In genomic region chr17:34318474-34318873, GRCh38 we compare ENCODE assay signal across 14 cellular contexts. TPM values are rescaled to one million over a fixed set of nuclear protein-coding genes. Genes with fewer than 3 reads are reported as not detected.
DNase-seq lines count a peak whose midpoint lies in the region.
"Had no signal": no experiment of that assay in that cellular context is flagged by ENCODE, and none has a peak within 500 bp of the region (broad histone marks: within the 10 kb centered on the region; RNA-seq: fewer than 3 reads in every experiment).

No MANE protein-coding gene starts in this region.

- no peak overlapping the region for H2BK120ac ChIP-seq in mesendoderm (ENCODE audit: low read depth, low read length)

- no CpG with 5 or more reads among the region's 3 CpGs for WGBS in mesendoderm (ENCODE audit: extremely low coverage, insufficient coverage, low lambda C conversion rate)

- CTCF ChIA-PET in activated CD4-positive, alpha-beta memory T cell treated with anti-CD3 and anti-CD28 coated beads for 36 hours (lab: Charles Lee) = no interaction called here
- CTCF ChIA-PET in activated CD4-positive, alpha-beta memory T cell treated with anti-CD3 and anti-CD28 coated beads, Interleukin-2, amount 10 ng/mL, durations not matched to agents 7 days and 5 days (lab: Charles Lee) = interaction anchor here (1.4 to 1.7 kb wide), 2 partner anchors 43 to 147 kb away, joined by 3 to 5 read pairs; no protein-coding TSS in a partner anchor

- H3K18ac ChIP-seq in mesendoderm (ENCODE audit: low read length) = no peak overlapping the region

- no peak overlapping the region for H3K27ac Mint-ChIP-seq in activated CD4-positive, alpha-beta memory T cell treated with anti-CD3 and anti-CD28 coated beads for 36 hours
- no peak overlapping the region for H3K27ac Mint-ChIP-seq in activated CD4-positive, alpha-beta memory T cell treated with anti-CD3 and anti-CD28 coated beads, Interleukin-2, amount 10 ng/mL, durations not matched to agents 7 days and 5 days
- H3K27ac Mint-ChIP-seq: activated naive CD4-positive, alpha-beta T cell treated with anti-CD3 and anti-CD28 coated beads, Interleukin-2, amount 50 U/mL, for 72 hours; naive B cell had no signal

- H3K36me3 Mint-ChIP-seq in activated CD4-positive, alpha-beta memory T cell treated with anti-CD3 and anti-CD28 coated beads for 36 hours = no peaks in the 10 kb centered on the region
- H3K36me3 Mint-ChIP-seq in activated CD4-positive, alpha-beta memory T cell treated with anti-CD3 and anti-CD28 coated beads, Interleukin-2, amount 10 ng/mL, durations not matched to agents 7 days and 5 days (ENCODE audit: low read depth) = no peaks in the 10 kb centered on the region
- H3K36me3 Mint-ChIP-seq: activated naive CD4-positive, alpha-beta T cell treated with anti-CD3 and anti-CD28 coated beads, Interleukin-2, amount 50 U/mL, for 72 hours; IgD-negative memory B cell; naive B cell had no signal

- no peaks in the 10 kb centered on the region for H3K4me1 Mint-ChIP-seq in activated CD4-positive, alpha-beta memory T cell treated with anti-CD3 and anti-CD28 coated beads for 36 hours (ENCODE audit: low read depth)
- no peaks in the 10 kb centered on the region for H3K4me1 Mint-ChIP-seq in activated CD4-positive, alpha-beta memory T cell treated with anti-CD3 and anti-CD28 coated beads, Interleukin-2, amount 10 ng/mL, durations not matched to agents 7 days and 5 days

- no peak overlapping the region for H3K9ac ChIP-seq in mesendoderm (ENCODE audit: low read length)

- no peaks in the 10 kb centered on the region for H3K79me1 ChIP-seq in mesendoderm (ENCODE audit: low read length)

- no peaks in the 10 kb centered on the region for H3K27me3 ChIP-seq in mesendoderm (ENCODE audit: insufficient read depth, low read length, poor library complexity)
- H3K27me3 ChIP-seq: stomach had no signal

- no peaks in the 10 kb centered on the region for H3K9me3 Mint-ChIP-seq in activated CD4-positive, alpha-beta memory T cell treated with anti-CD3 and anti-CD28 coated beads for 36 hours
- H3K9me3 Mint-ChIP-seq in activated CD4-positive, alpha-beta memory T cell treated with anti-CD3 and anti-CD28 coated beads, Interleukin-2, amount 10 ng/mL, durations not matched to agents 7 days and 5 days = no peaks in the 10 kb centered on the region
- H3K9me3 Mint-ChIP-seq: IgD-negative memory B cell had no signal

- H3K27ac ChIP-seq in mesendoderm (ENCODE audit: low read depth, low read length) = no peak overlapping the region

- intact Hi-C loops in activated CD4-positive, alpha-beta memory T cell treated with anti-CD3 and anti-CD28 coated beads for 36 hours (cut with micrococcal nuclease) = no loop called here
- intact Hi-C loops in posterior cingulate gyrus (cut with DNase I) = no loop called here

- H3K4me3 Mint-ChIP-seq in activated CD4-positive, alpha-beta memory T cell treated with anti-CD3 and anti-CD28 coated beads for 36 hours = no peak overlapping the region
- H3K4me3 Mint-ChIP-seq in activated CD4-positive, alpha-beta memory T cell treated with anti-CD3 and anti-CD28 coated beads, Interleukin-2, amount 10 ng/mL, durations not matched to agents 7 days and 5 days = no peak overlapping the region
- H3K4me3 Mint-ChIP-seq: IgD-negative memory B cell, naive B cell had no signal

- POLR2A ChIA-PET in activated CD4-positive, alpha-beta memory T cell treated with anti-CD3 and anti-CD28 coated beads for 36 hours (lab: Charles Lee) = no interaction called here
- POLR2A ChIA-PET in activated CD4-positive, alpha-beta memory T cell treated with anti-CD3 and anti-CD28 coated beads, Interleukin-2, amount 10 ng/mL, durations not matched to agents 7 days and 5 days (lab: Charles Lee) = no interaction called here

- peak; percentile 15 for DNase-seq in activated CD4-positive, alpha-beta memory T cell treated with anti-CD3 and anti-CD28 coated beads for 36 hours
- DNase-seq in activated CD4-positive, alpha-beta memory T cell treated with anti-CD3 and anti-CD28 coated beads, Interleukin-2, amount 10 ng/mL, durations not matched to agents 7 days and 5 days = no peak
- peak; percentile 10 for DNase-seq in HT1080 (ENCODE audit: low read depth)
- DNase-seq in SW480 (ENCODE audit: low spot score) = peak; percentile 15
- peak; percentile 62 for DNase-seq in mesendoderm
- no peak for DNase-seq in posterior cingulate gyrus
- no peak for DNase-seq in SKM-1 (lab: John Stamatoyannopoulos, UW; ENCODE audit: unreplicated experiment)
- DNase-seq in NCI-H1694 (lab: John Stamatoyannopoulos, UW) = no peak
- DNase-seq: naive B cell, NCI-H774, stomach had no signal

- H2BK5ac ChIP-seq in mesendoderm (ENCODE audit: low read length) = no peak overlapping the region

- no peaks in the 10 kb centered on the region for H3K79me2 ChIP-seq in mesendoderm (ENCODE audit: control insufficient read depth, insufficient read depth, low read length)

- no peak overlapping the region for H3K23ac ChIP-seq in mesendoderm (ENCODE audit: low read length)

- H3K36me3 ChIP-seq in mesendoderm (ENCODE audit: control insufficient read depth, insufficient read depth, low read length) = no peaks in the 10 kb centered on the region
- H3K36me3 ChIP-seq: stomach had no signal

- H3K4ac ChIP-seq in mesendoderm (ENCODE audit: low read depth, low read length) = no peak overlapping the region

- no peak overlapping the region for H4K5ac ChIP-seq in mesendoderm (ENCODE audit: low read length)

- H3K4me3 ChIP-seq in mesendoderm (ENCODE audit: low read length) = no peak overlapping the region
- H3K4me3 ChIP-seq: stomach had no signal

- no peak overlapping the region for H2BK15ac ChIP-seq in mesendoderm (replicated peaks; ENCODE audit: low read depth)

- peaks cover 16% of the 10 kb centered on the region for H3K27me3 Mint-ChIP-seq in activated CD4-positive, alpha-beta memory T cell treated with anti-CD3 and anti-CD28 coated beads for 36 hours
- H3K27me3 Mint-ChIP-seq in activated CD4-positive, alpha-beta memory T cell treated with anti-CD3 and anti-CD28 coated beads, Interleukin-2, amount 10 ng/mL, durations not matched to agents 7 days and 5 days = peaks cover 27% of the 10 kb centered on the region

- no peaks in the 10 kb centered on the region for H3K4me1 ChIP-seq in mesendoderm (ENCODE audit: control insufficient read depth, low read depth, low read length)

- H3K4me2 ChIP-seq in mesendoderm (ENCODE audit: low read length) = no peak overlapping the region

- no peak overlapping the region for H3K56ac ChIP-seq in mesendoderm (ENCODE audit: low read length)

- H4K8ac ChIP-seq in mesendoderm (ENCODE audit: low read depth, low read length) = no peak overlapping the region

- H2AK5ac ChIP-seq in mesendoderm (ENCODE audit: low read length) = no peak overlapping the region

RNA-seq across cellular contexts. Expression of gene CCL8, which starts 0.8 kb away (rescaled TPM):
- not detected for total RNA-seq in activated CD4-positive, alpha-beta memory T cell treated with anti-CD3 and anti-CD28 coated beads for 36 hours
- total RNA-seq in activated CD4-positive, alpha-beta memory T cell treated with anti-CD3 and anti-CD28 coated beads, Interleukin-2, amount 10 ng/mL, durations not matched to agents 7 days and 5 days = not detected
- not detected in 2 replicates for total RNA-seq in HT1080 (2014; rRNA removed; shearing (Covaris generic))
- polyA plus RNA-seq in HT1080 (2015; cell fraction: cytosol; rRNA removed) = not detected in 2 replicates
- polyA plus RNA-seq in HT1080 (2015; cell fraction: nucleus; rRNA removed) = not detected in 2 replicates
- polyA plus RNA-seq in mesendoderm (2013, experiment 1 of 2) = not detected
- polyA plus RNA-seq in mesendoderm (2013, experiment 2 of 2) = not detected
- total RNA-seq: activated naive CD4-positive, alpha-beta T cell treated with anti-CD3 and anti-CD28 coated beads, Interleukin-2, amount 50 U/mL, for 72 hours had no signal
- polyA plus RNA-seq: IgD-negative memory B cell had no signal

RNA-seq across cellular contexts. Expression of gene CCL11, which starts 32.9 kb away (rescaled TPM):
- not detected for total RNA-seq in activated CD4-positive, alpha-beta memory T cell treated with anti-CD3 and anti-CD28 coated beads for 36 hours
- not detected for total RNA-seq in activated CD4-positive, alpha-beta memory T cell treated with anti-CD3 and anti-CD28 coated beads, Interleukin-2, amount 10 ng/mL, durations not matched to agents 7 days and 5 days
- not detected in 2 replicates for total RNA-seq in HT1080 (2014; rRNA removed; shearing (Covaris generic))
- polyA plus RNA-seq in HT1080 (2015; cell fraction: cytosol; rRNA removed) = not detected in 2 replicates
- polyA plus RNA-seq in HT1080 (2015; cell fraction: nucleus; rRNA removed) = not detected in 2 replicates
- 0.03 TPM for polyA plus RNA-seq in mesendoderm (2013, experiment 1 of 2)
- polyA plus RNA-seq in mesendoderm (2013, experiment 2 of 2) = not detected
- total RNA-seq: activated naive CD4-positive, alpha-beta T cell treated with anti-CD3 and anti-CD28 coated beads, Interleukin-2, amount 50 U/mL, for 72 hours had no signal
- polyA plus RNA-seq: IgD-negative memory B cell had no signal

RNA-seq across cellular contexts. Expression of gene CCL13, which starts 37.8 kb away (rescaled TPM):
- not detected for total RNA-seq in activated CD4-positive, alpha-beta memory T cell treated with anti-CD3 and anti-CD28 coated beads for 36 hours
- not detected for total RNA-seq in activated CD4-positive, alpha-beta memory T cell treated with anti-CD3 and anti-CD28 coated beads, Interleukin-2, amount 10 ng/mL, durations not matched to agents 7 days and 5 days
- not detected in 2 replicates for total RNA-seq in HT1080 (2014; rRNA removed; shearing (Covaris generic))
- not detected in 2 replicates for polyA plus RNA-seq in HT1080 (2015; cell fraction: cytosol; rRNA removed)
- not detected in 2 replicates for polyA plus RNA-seq in HT1080 (2015; cell fraction: nucleus; rRNA removed)
- polyA plus RNA-seq in mesendoderm (2013, experiment 1 of 2) = not detected
- not detected for polyA plus RNA-seq in mesendoderm (2013, experiment 2 of 2)
- total RNA-seq: activated naive CD4-positive, alpha-beta T cell treated with anti-CD3 and anti-CD28 coated beads, Interleukin-2, amount 50 U/mL, for 72 hours had no signal
- polyA plus RNA-seq: IgD-negative memory B cell had no signal

RNA-seq across cellular contexts. Expression of gene CCL1, which starts 44.6 kb away (rescaled TPM):
- under 1 TPM; 0.44 to 0.67 TPM for total RNA-seq in activated CD4-positive, alpha-beta memory T cell treated with anti-CD3 and anti-CD28 coated beads for 36 hours
- 1 to 10 TPM; 4.8 to 6.8 TPM for total RNA-seq in activated CD4-positive, alpha-beta memory T cell treated with anti-CD3 and anti-CD28 coated beads, Interleukin-2, amount 10 ng/mL, durations not matched to agents 7 days and 5 days
- total RNA-seq in HT1080 (2014; rRNA removed; shearing (Covaris generic)) = not detected in 2 replicates
- not detected in 2 replicates for polyA plus RNA-seq in HT1080 (2015; cell fraction: cytosol; rRNA removed)
- polyA plus RNA-seq in HT1080 (2015; cell fraction: nucleus; rRNA removed) = not detected in 2 replicates
- polyA plus RNA-seq in mesendoderm (2013, experiment 1 of 2) = not detected
- not detected for polyA plus RNA-seq in mesendoderm (2013, experiment 2 of 2)
- total RNA-seq: activated naive CD4-positive, alpha-beta T cell treated with anti-CD3 and anti-CD28 coated beads, Interleukin-2, amount 50 U/mL, for 72 hours; stomach had no signal
- polyA plus RNA-seq: BJ, IgD-negative memory B cell, stomach had no signal

RNA-seq across cellular contexts. Expression of gene CCL7, which starts 48.5 kb away (rescaled TPM):
- not detected for total RNA-seq in activated CD4-positive, alpha-beta memory T cell treated with anti-CD3 and anti-CD28 coated beads for 36 hours
- total RNA-seq in activated CD4-positive, alpha-beta memory T cell treated with anti-CD3 and anti-CD28 coated beads, Interleukin-2, amount 10 ng/mL, durations not matched to agents 7 days and 5 days = not detected
- total RNA-seq in HT1080 (2014; rRNA removed; shearing (Covaris generic)) = not detected in 2 replicates
- polyA plus RNA-seq in HT1080 (2015; cell fraction: cytosol; rRNA removed) = not detected in 2 replicates
- not detected in 2 replicates for polyA plus RNA-seq in HT1080 (2015; cell fraction: nucleus; rRNA removed)
- polyA plus RNA-seq in mesendoderm (2013, experiment 1 of 2) = not detected
- not detected for polyA plus RNA-seq in mesendoderm (2013, experiment 2 of 2)
- total RNA-seq: activated naive CD4-positive, alpha-beta T cell treated with anti-CD3 and anti-CD28 coated beads, Interleukin-2, amount 50 U/mL, for 72 hours; stomach had no signal
- polyA plus RNA-seq: IgD-negative memory B cell, stomach had no signal

Comparison
In these comparisons a context has a peak if more than half of its experiments do, and no peak if none do; other contexts are left out.
1. DNase-seq: peak in activated CD4-positive, alpha-beta memory T cell treated with anti-CD3 and anti-CD28 coated beads for 36 hours (single experiment), HT1080 (single experiment), SW480 (single experiment) and mesendoderm (single experiment); none in activated CD4-positive, alpha-beta memory T cell treated with anti-CD3 and anti-CD28 coated beads, Interleukin-2, amount 10 ng/mL, durations not matched to agents 7 days and 5 days (single experiment), posterior cingulate gyrus (0 of 10), SKM-1 (single experiment) and NCI-H1694 (single experiment).